ENCODE assay signal across 12 cellular contexts in the genomic region with DNA sequence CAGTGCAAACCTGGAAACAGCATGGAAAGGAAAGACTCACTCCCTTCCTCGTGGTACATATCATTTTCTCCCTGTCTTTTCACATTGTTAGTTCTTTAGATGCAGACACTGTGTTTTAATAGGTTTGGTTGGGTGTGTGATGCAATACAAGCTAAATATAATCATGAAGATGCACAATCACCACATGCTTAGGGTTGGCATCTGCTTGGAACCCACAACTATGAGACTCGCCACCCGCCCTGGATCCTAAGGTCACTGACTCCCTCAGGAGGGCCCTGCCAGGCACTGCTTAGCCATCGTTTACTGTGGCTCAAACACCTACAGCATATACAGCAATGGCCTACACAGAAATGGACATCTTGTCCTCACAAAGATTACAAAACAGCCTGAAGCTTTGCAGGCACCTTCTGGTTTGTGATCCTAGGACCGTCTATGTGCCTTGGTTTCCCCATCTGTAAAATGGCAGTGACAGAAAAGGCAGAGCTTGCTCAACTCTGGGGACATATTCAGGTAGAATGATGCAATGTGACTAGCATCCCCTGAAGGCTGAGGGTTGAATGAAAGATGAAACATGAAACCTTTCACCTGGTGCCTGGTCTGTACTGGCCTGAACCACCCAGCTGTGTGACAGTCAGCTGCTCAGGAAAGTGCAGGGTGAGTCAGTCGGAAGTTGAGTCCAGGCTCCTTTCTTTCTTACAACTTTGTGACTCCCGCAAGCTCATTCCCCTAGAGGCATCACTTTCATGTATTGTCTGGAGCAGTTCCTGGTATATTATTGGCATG.
DNase-seq lines count a peak whose midpoint lies in the region; ATAC-seq, FAIRE-seq and TF ChIP-seq lines count a peak whose summit lies in the region.
"Had no signal": no experiment of that assay in that cellular context is flagged by ENCODE, and none has a peak within 500 bp of the region (broad histone marks: within the 10 kb centered on the region; RNA-seq: fewer than 3 reads in every experiment).

No MANE protein-coding gene starts in this region.

- RAD21 ChIA-PET in HCT116 (lab: Charles Lee; ENCODE audit: low non-redundant PET in 1 of 2, low total read pairs in 2 of 2, uncharacterized antibody in 2 of 2, unreplicated experiment in 2 of 2): no interaction called here

- DNase-seq in COLO668 (lab: John Stamatoyannopoulos, UW; ENCODE audit: unreplicated experiment): peak; percentile 20
- DNase-seq in HCT116 (ENCODE audit: low read depth, low spot score): peak; percentile 18
- DNase-seq in NCI-H510A treated with DMSO at 0.1 percent for 48 hours (lab: John Stamatoyannopoulos, UW): peak; percentile 60
- peak; percentile 94 for DNase-seq in epithelial cell of esophagus (ENCODE audit: low read depth)
- no peak for DNase-seq in uterus
- DNase-seq in nephron progenitor cell: no peak
- DNase-seq in pancreas: no peak
- DNase-seq: C1 segment of cervical spinal cord, NCI-H524 treated with DMSO at 0.1 percent for 48 hours had no signal

- no peak overlapping the region for H3K4me3 Mint-ChIP-seq in nephron progenitor cell

- no peaks in the 10 kb centered on the region for H3K27me3 ChIP-seq in HCT116 (ENCODE audit: insufficient read depth, low read length)
- no peaks in the 10 kb centered on the region for H3K27me3 ChIP-seq in uterus
- H3K27me3 ChIP-seq in pancreas: no peaks in the 10 kb centered on the region

- no peak for TF ChIP-seq RAD21 in HCT116 (IDR thresholded peaks at IDR 0.05; ENCODE audit: low read depth)

- H4K20me1 ChIP-seq in HCT116 (ENCODE audit: insufficient read depth): no peaks in the 10 kb centered on the region

- H3K27ac ChIP-seq in HCT116 (ENCODE audit: low read depth, low read length): no peak overlapping the region
- no peak overlapping the region for H3K27ac ChIP-seq in uterus
- H3K27ac ChIP-seq in pancreas: no peak overlapping the region
- H3K27ac ChIP-seq: thoracic aorta had no signal

- peaks cover 25% of the 10 kb centered on the region for H3K4me1 Mint-ChIP-seq in nephron progenitor cell

- no peak overlapping the region for H3K9ac ChIP-seq in HCT116 (ENCODE audit: low read length)

- peaks cover 2% of the 10 kb centered on the region for H3K27me3 Mint-ChIP-seq in nephron progenitor cell (ENCODE audit: low read depth, poor library complexity)

- peaks cover 2% of the 10 kb centered on the region for H3K9me3 Mint-ChIP-seq in nephron progenitor cell

- POLR2A ChIA-PET in HCT116 (lab: Charles Lee): interaction anchor here (1.4 kb wide), 1 partner anchor 10 kb away, joined by 3 read pairs; no protein-coding TSS in a partner anchor

- CTCF ChIA-PET in HCT116 (lab: Charles Lee): interaction anchor here (1.3 to 1.5 kb wide), 2 partner anchors 9 to 90 kb away, joined by 3 read pairs; no protein-coding TSS in a partner anchor

- intact Hi-C loops in HCT116 (cut with micrococcal nuclease) (no loop called here), uterus (cut with DNase I; ENCODE audit: low total_unique reads) (no loop called here), pancreas (cut with DNase I) (no loop called here)

- no peak overlapping the region for H2AFZ ChIP-seq in HCT116 (ENCODE audit: low read depth, low read length, poor library complexity, severe bottlenecking)

- no peak for TF ChIP-seq CTCF in HCT116 (IDR thresholded peaks at IDR 0.05 in 2 of 3, conservative IDR thresholded peaks at IDR 0.05 in 1 of 3; ENCODE audit: borderline replicate concordance in 1 of 3, insufficient read depth in 1 of 3, low read depth in 2 of 3, low read length in 2 of 3)
- peak; percentile 7 for TF ChIP-seq CTCF in epithelial cell of esophagus (IDR thresholded peaks at IDR 0.05; ENCODE audit: insufficient read depth, low read depth, low read length, missing control alignments)
- TF ChIP-seq CTCF in uterus (IDR thresholded peaks at IDR 0.05): no peak
- no peak for TF ChIP-seq CTCF in nephron progenitor cell (IDR thresholded peaks at IDR 0.05)
- no peak for TF ChIP-seq CTCF in pancreas (IDR thresholded peaks at IDR 0.05)

- no peaks in the 10 kb centered on the region for H3K79me2 ChIP-seq in HCT116 (ENCODE audit: insufficient read depth, low read length)

- H3K4me3 ChIP-seq in HCT116 (replicated peaks in 1 of 2; ENCODE audit: low read depth in 1 of 2, low read length in 2 of 2) (no peak overlapping the region), epithelial cell of esophagus (ENCODE audit: low read length) (no peak overlapping the region), uterus (no peak overlapping the region), pancreas (no peak overlapping the region)
- H3K4me3 ChIP-seq: thoracic aorta had no signal

- no peak for FAIRE-seq in pancreas (lab: Jason Lieb, UNC)
- FAIRE-seq: GM12892 had no signal

- WGBS in pancreas, 2 donors: 78 to 85% methylated on average over 7 of the region's 7 CpGs

- no peak for TF ChIP-seq POLR2A in HCT116 (IDR thresholded peaks at IDR 0.05; ENCODE audit: borderline replicate concordance, extremely low read depth, insufficient read depth, insufficient read length)
- no peak for TF ChIP-seq POLR2A in uterus (IDR thresholded peaks at IDR 0.05)

- no peaks in the 10 kb centered on the region for H3K36me3 ChIP-seq in HCT116 (ENCODE audit: control insufficient read depth in 1 of 2, insufficient read depth in 2 of 2, low read length in 2 of 2)
- H3K36me3 ChIP-seq in uterus: no peaks in the 10 kb centered on the region
- H3K36me3 ChIP-seq in pancreas: no peaks in the 10 kb centered on the region
- H3K36me3 ChIP-seq: thoracic aorta had no signal

- no peak overlapping the region for H3K27ac Mint-ChIP-seq in nephron progenitor cell

- H3K4me2 ChIP-seq in HCT116 (ENCODE audit: low read length): no peak overlapping the region

- no peaks in the 10 kb centered on the region for H3K9me3 ChIP-seq in HCT116 (ENCODE audit: control insufficient read depth in 1 of 2, insufficient read depth in 1 of 2, low read depth in 1 of 2, low read length in 2 of 2)
- no peaks in the 10 kb centered on the region for H3K9me3 ChIP-seq in uterus
- H3K9me3 ChIP-seq in pancreas: no peaks in the 10 kb centered on the region
- H3K9me3 ChIP-seq: thoracic aorta had no signal

- H3K4me1 ChIP-seq in HCT116 (ENCODE audit: control insufficient read depth in 1 of 2, insufficient read depth in 2 of 2, low read length in 2 of 2) (peaks cover 5 to 6% of the 10 kb centered on the region in 2 experiments; a peak in 2 of 4 replicates), uterus (no peaks in the 10 kb centered on the region), pancreas (no peaks in the 10 kb centered on the region)

- no peaks in the 10 kb centered on the region for H3K36me3 Mint-ChIP-seq in nephron progenitor cell (ENCODE audit: low read depth)

- ATAC-seq in HCT116 (peak; percentile 53; the same call in 1 of the 2 replicates), pancreas (no peak), GM21737 (IDR thresholded peaks at IDR 0.05; ENCODE audit: unreplicated experiment) (no peak)

- BruUV-seq in HCT116 (replicated peaks; lab: Mats Ljungman, UMichigan): no TSS peak

- no peaks in the 10 kb centered on the region for H3K9me2 ChIP-seq in HCT116 (ENCODE audit: insufficient read depth)

TF ChIP-seq in HCT116, 20 proteins besides CTCF, POLR2A, EP300 and RAD21 (continues in another document):
- TF ChIP-seq MAX (IDR thresholded peaks at IDR 0.05): no peak
- no peak for TF ChIP-seq SRF (IDR thresholded peaks at IDR 0.05; ENCODE audit: low read depth)
- no peak for TF ChIP-seq YY1 (IDR thresholded peaks at IDR 0.05; ENCODE audit: extremely low read depth, insufficient replicate concordance, low read depth, low read length)
- 0 out of 2 replicates have a peak, but pooled peaks have one; percentile 19 for TF ChIP-seq JUND (IDR thresholded peaks at IDR 0.05)
- peak; percentile 59 for TF ChIP-seq SIN3A (IDR thresholded peaks at IDR 0.05; ENCODE audit: low read depth)
- TF ChIP-seq CEBPB (IDR thresholded peaks at IDR 0.05; ENCODE audit: low read depth): peak; percentile 87
- no peak for TF ChIP-seq FOSL1 (IDR thresholded peaks at IDR 0.05; ENCODE audit: low read depth)
- TF ChIP-seq EZH2 (IDR thresholded peaks at IDR 0.05): no peak
- no peak for TF ChIP-seq ZNF274 (IDR thresholded peaks at IDR 0.05; ENCODE audit: low read depth, low read length)
- TF ChIP-seq TCF7L2 (IDR thresholded peaks at IDR 0.05; ENCODE audit: borderline replicate concordance, extremely low read depth, insufficient read depth, insufficient read length): peak; percentile 46
- TF ChIP-seq ZFX (IDR thresholded peaks at IDR 0.05): no peak
- TF ChIP-seq ZBTB33 (IDR thresholded peaks at IDR 0.05; ENCODE audit: extremely low read depth, insufficient replicate concordance, low read length): no peak
- peak; percentile 56 for TF ChIP-seq ATF3 (IDR thresholded peaks at IDR 0.05)
- TF ChIP-seq SP1 (IDR thresholded peaks at IDR 0.05; ENCODE audit: low read depth): peak; percentile 47; the same call in 1 of the 2 replicates

Comparison
In these comparisons a context has a peak if more than half of its experiments do, and no peak if none do; other contexts are left out.
1. DNase-seq: peak in COLO668 (single experiment), HCT116 (single experiment), NCI-H510A treated with DMSO at 0.1 percent for 48 hours (single experiment) and epithelial cell of esophagus (single experiment); none in uterus (0 of 2), nephron progenitor cell (single experiment) and pancreas (0 of 6).